Comparison of ENCODE assay signal across 8 cellular contexts in the genomic region with DNA sequence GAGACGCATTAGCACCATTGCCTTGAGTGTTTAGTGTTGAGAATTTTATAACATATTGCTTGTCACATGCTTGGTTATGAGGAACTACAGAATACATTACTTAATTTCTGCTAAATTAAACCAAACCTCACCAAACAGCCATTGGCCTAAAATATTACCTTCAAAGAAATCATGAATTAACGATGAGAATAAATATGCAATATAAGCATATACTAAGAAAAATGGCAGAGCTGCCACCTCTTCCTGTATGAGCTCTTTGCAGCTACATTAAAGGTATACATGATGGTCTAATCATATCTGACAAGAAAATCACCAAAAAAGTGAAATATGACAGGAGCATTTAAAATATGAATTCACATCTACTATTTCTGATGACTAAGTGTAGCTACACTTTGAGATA.
"Had no signal": no experiment of that assay in that cellular context is flagged by ENCODE, and none has a peak within 500 bp of the region (broad histone marks: within the 10 kb centered on the region; RNA-seq: fewer than 3 reads in every experiment).

No MANE protein-coding gene starts in this region.

- ATAC-seq: GM12878 had no signal

- H3K4me3 ChIP-seq: GM12878 had no signal

- FAIRE-seq: G401.6, GM12878, GM12891, GM12892, GM18507, GM19239 had no signal

- DNase-seq: GDM1, GF-D8 had no signal
